ENCODE assay signal across 8 cellular contexts in genomic region chr16:30747331-30747730, GRCh38. TPM values are rescaled to one million over a fixed set of nuclear protein-coding genes. Genes with fewer than 3 reads are reported as not detected.
DNase-seq lines count a peak whose midpoint lies in the region; ATAC-seq, FAIRE-seq and TF ChIP-seq lines count a peak whose summit lies in the region.

No MANE protein-coding gene starts in this region.

- H3F3A ChIP-seq in SK-N-SH (replicated peaks; ENCODE audit: insufficient read depth): peaks cover 19% of the 10 kb centered on the region

- no peak for TF ChIP-seq EP300 in SK-N-SH (IDR thresholded peaks at IDR 0.05; ENCODE audit: borderline replicate concordance in 1 of 2, low read depth in 1 of 2, low read length in 1 of 2)

- H3K9me2 ChIP-seq in SK-N-SH: no peaks in the 10 kb centered on the region

- POLR2A ChIA-PET in SK-N-SH (lab: Yijun Ruan, JAX): interaction anchor here (0.5 to 2.1 kb wide), 15 partner anchors 9 to 128 kb away, joined by 3 to 10 read pairs (median 4); partner anchors contain the start of genes FBRS and SRCAP

- H3K4me1 ChIP-seq in SK-N-SH (ENCODE audit: control insufficient read depth in 1 of 2, insufficient read depth in 2 of 2, low read depth in 1 of 2, low read length in 1 of 2): peaks cover 5 to 8% of the 10 kb centered on the region in 2 experiments; a peak in 2 of 4 replicates

- H3K79me2 ChIP-seq in SK-N-SH (ENCODE audit: insufficient read depth): peaks cover 21% of the 10 kb centered on the region

- no peak for TF ChIP-seq POLR2A in GM12892 (IDR thresholded peaks at IDR 0.05; ENCODE audit: low read depth, low read length)

- 12% methylated on average over 3 of the region's 3 CpGs for WGBS in SK-N-SH (ENCODE audit: low lambda C conversion rate)

- ATAC-seq in GM18909 (IDR thresholded peaks at IDR 0.05; ENCODE audit: poor library complexity, unreplicated experiment): no peak
- ATAC-seq in HG03135 (IDR thresholded peaks at IDR 0.05; ENCODE audit: unreplicated experiment): no peak

- no peaks in the 10 kb centered on the region for H4K20me1 ChIP-seq in SK-N-SH (ENCODE audit: insufficient read depth)

- H3K4me3 ChIP-seq in SK-N-SH (ENCODE audit: low read depth in 2 of 2, low read length in 1 of 2) (peak overlapping the region in 1 of 2 experiments; percentile 74; a peak in 2 of 4 replicates), fibroblast of the aortic adventitia (ENCODE audit: low read depth, low read length) (peak overlapping the region; percentile 67), skeletal muscle cell (ENCODE audit: low read depth, low read length) (peak overlapping the region; percentile 71)

- CTCF ChIA-PET in SK-N-SH (lab: Yijun Ruan, JAX): interaction anchor here (1.2 kb wide), 2 partner anchors 19 to 194 kb away, joined by 5 to 6 read pairs; no protein-coding TSS in a partner anchor

- H3K4me2 ChIP-seq in SK-N-SH: peak overlapping the region; percentile 82

- no peak for TF ChIP-seq RAD21 in SK-N-SH (IDR thresholded peaks at IDR 0.05; ENCODE audit: low read length)

- peak; percentile 50 for FAIRE-seq in GM12892 (lab: Jason Lieb, UNC)

- H3K27me3 ChIP-seq in SK-N-SH (ENCODE audit: insufficient read depth): no peaks in the 10 kb centered on the region

- peak overlapping the region; percentile 7 to 83 for H3K27ac ChIP-seq in SK-N-SH (ENCODE audit: low read depth in 2 of 2, low read length in 1 of 2)

- DNase-seq in GM12892 (ENCODE audit: insufficient read length) (no peak), SK-N-SH (no peak), fibroblast of the aortic adventitia (ENCODE audit: low read depth) (peak; percentile 70), skeletal muscle cell (ENCODE audit: low read depth) (peak; percentile 33), NCI-H345 treated with DMSO at 0.1 percent for 48 hours (lab: John Stamatoyannopoulos, UW; ENCODE audit: unreplicated experiment) (no peak)
- DNase-seq in NK-92 treated with Interleukin-12 subunit alpha and Interleukin-12 subunit beta, amount 100 ng/mL, for 24 hours (lab: John Stamatoyannopoulos, UW): no peak

- peaks cover 9 to 26% of the 10 kb centered on the region in 2 experiments for H3K36me3 ChIP-seq in SK-N-SH (replicated peaks in 1 of 2; ENCODE audit: control insufficient read depth in 1 of 2, insufficient read depth in 2 of 2, low read length in 1 of 2)

- no peaks in the 10 kb centered on the region for H3K9me3 ChIP-seq in SK-N-SH

- no peak for TF ChIP-seq CTCF in SK-N-SH (IDR thresholded peaks at IDR 0.05)
- TF ChIP-seq CTCF in fibroblast of the aortic adventitia (IDR thresholded peaks at IDR 0.05; ENCODE audit: insufficient read depth, low read length): no peak

- peak overlapping the region; percentile 69 for H3K9ac ChIP-seq in SK-N-SH

- peak overlapping the region; percentile 78 for H2AFZ ChIP-seq in SK-N-SH (ENCODE audit: low read depth)

TF ChIP-seq in SK-N-SH, 30 proteins besides CTCF, POLR2A, EP300 and RAD21:
- TF ChIP-seq, protein P1, sequence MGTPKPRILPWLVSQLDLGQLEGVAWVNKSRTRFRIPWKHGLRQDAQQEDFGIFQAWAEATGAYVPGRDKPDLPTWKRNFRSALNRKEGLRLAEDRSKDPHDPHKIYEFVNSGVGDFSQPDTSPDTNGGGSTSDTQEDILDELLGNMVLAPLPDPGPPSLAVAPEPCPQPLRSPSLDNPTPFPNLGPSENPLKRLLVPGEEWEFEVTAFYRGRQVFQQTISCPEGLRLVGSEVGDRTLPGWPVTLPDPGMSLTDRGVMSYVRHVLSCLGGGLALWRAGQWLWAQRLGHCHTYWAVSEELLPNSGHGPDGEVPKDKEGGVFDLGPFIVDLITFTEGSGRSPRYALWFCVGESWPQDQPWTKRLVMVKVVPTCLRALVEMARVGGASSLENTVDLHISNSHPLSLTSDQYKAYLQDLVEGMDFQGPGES (IDR thresholded peaks at IDR 0.05; ENCODE audit: low read depth, low read length): no peak
- TF ChIP-seq CHD2 (IDR thresholded peaks at IDR 0.05; ENCODE audit: low read length, partially characterized antibody) (no peak), POLR2AphosphoS5 (IDR thresholded peaks at IDR 0.05; ENCODE audit: low read depth, low read length) (no peak), FOSL2 (IDR thresholded peaks at IDR 0.05; ENCODE audit: borderline replicate concordance, low read depth) (0 out of 2 replicates have a peak, but pooled peaks have one; percentile 19), TCF12 (IDR thresholded peaks at IDR 0.05) (no peak), JUND (IDR thresholded peaks at IDR 0.05) (0 out of 2 replicates have a peak, but pooled peaks have one; percentile 9), MXI1 (IDR thresholded peaks at IDR 0.05; ENCODE audit: low read depth, low read length) (no peak), ELF1 (IDR thresholded peaks at IDR 0.05) (no peak), GABPA (IDR thresholded peaks at IDR 0.05; ENCODE audit: low read depth) (no peak), NFIC (IDR thresholded peaks at IDR 0.05; ENCODE audit: borderline replicate concordance) (0 out of 2 replicates have a peak, but pooled peaks have one; percentile 16), RFX5 (IDR thresholded peaks at IDR 0.05; ENCODE audit: low read length) (no peak), TAF1 (IDR thresholded peaks at IDR 0.05; ENCODE audit: borderline replicate concordance, low read depth, low read length) (no peak)
- TF ChIP-seq, protein P2, sequence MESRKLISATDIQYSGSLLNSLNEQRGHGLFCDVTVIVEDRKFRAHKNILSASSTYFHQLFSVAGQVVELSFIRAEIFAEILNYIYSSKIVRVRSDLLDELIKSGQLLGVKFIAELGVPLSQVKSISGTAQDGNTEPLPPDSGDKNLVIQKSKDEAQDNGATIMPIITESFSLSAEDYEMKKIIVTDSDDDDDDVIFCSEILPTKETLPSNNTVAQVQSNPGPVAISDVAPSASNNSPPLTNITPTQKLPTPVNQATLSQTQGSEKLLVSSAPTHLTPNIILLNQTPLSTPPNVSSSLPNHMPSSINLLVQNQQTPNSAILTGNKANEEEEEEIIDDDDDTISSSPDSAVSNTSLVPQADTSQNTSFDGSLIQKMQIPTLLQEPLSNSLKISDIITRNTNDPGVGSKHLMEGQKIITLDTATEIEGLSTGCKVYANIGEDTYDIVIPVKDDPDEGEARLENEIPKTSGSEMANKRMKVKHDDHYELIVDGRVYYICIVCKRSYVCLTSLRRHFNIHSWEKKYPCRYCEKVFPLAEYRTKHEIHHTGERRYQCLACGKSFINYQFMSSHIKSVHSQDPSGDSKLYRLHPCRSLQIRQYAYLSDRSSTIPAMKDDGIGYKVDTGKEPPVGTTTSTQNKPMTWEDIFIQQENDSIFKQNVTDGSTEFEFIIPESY (IDR thresholded peaks at IDR 0.05; ENCODE audit: borderline replicate concordance, low read depth): no peak

RNA-seq across cellular contexts. Expression of gene PHKG2, which starts 0.9 kb away (rescaled TPM):
- 24.4 TPM for polyA plus RNA-seq in GM12892 (2012; ENCODE audit: missing spikeins)
- polyA plus RNA-seq in SK-N-SH (2012; rRNA removed): 45.8 and 54.2 TPM in 2 replicates
- polyA plus RNA-seq in SK-N-SH (2012; cell fraction: cytosol; rRNA removed): 17.3 and 21.5 TPM in 2 replicates
- 194 and 207 TPM in 2 replicates for polyA plus RNA-seq in SK-N-SH (2012; cell fraction: nucleus; rRNA removed)
- 20.8 and 24.0 TPM in 2 replicates for total RNA-seq in fibroblast of the aortic adventitia (ENCODE audit: low replicate concordance)

RNA-seq across cellular contexts. Expression of gene CFAP119, which starts 14.5 kb away (rescaled TPM):
- 4.9 TPM for polyA plus RNA-seq in GM12892 (2012; ENCODE audit: missing spikeins)
- 28.4 and 36.5 TPM in 2 replicates for polyA plus RNA-seq in SK-N-SH (2012; rRNA removed)
- polyA plus RNA-seq in SK-N-SH (2012; cell fraction: cytosol; rRNA removed): 7.2 and 10.3 TPM in 2 replicates
- 230 and 287 TPM in 2 replicates for polyA plus RNA-seq in SK-N-SH (2012; cell fraction: nucleus; rRNA removed)
- 0.49 and 2.7 TPM in 2 replicates for total RNA-seq in fibroblast of the aortic adventitia (ENCODE audit: low replicate concordance)

RNA-seq across cellular contexts. Expression of gene RNF40, which starts 14.8 kb away (rescaled TPM):
- 32.1 TPM for polyA plus RNA-seq in GM12892 (2012; ENCODE audit: missing spikeins)
- polyA plus RNA-seq in SK-N-SH (2012; rRNA removed): 49.8 and 57.3 TPM in 2 replicates
- 28.3 and 31.2 TPM in 2 replicates for polyA plus RNA-seq in SK-N-SH (2012; cell fraction: cytosol; rRNA removed)
- 87.3 and 103 TPM in 2 replicates for polyA plus RNA-seq in SK-N-SH (2012; cell fraction: nucleus; rRNA removed)
- 73.5 and 89.4 TPM in 2 replicates for total RNA-seq in fibroblast of the aortic adventitia (ENCODE audit: low replicate concordance)

RNA-seq across cellular contexts. Expression of gene ZNF629, which starts 39.7 kb away (rescaled TPM):
- polyA plus RNA-seq in GM12892 (2012; ENCODE audit: missing spikeins): 0.30 TPM
- 4.7 and 5.1 TPM in 2 replicates for polyA plus RNA-seq in SK-N-SH (2012; rRNA removed)
- polyA plus RNA-seq in SK-N-SH (2012; cell fraction: cytosol; rRNA removed): 3.3 and 4.3 TPM in 2 replicates
- 9.0 TPM in 2 replicates for polyA plus RNA-seq in SK-N-SH (2012; cell fraction: nucleus; rRNA removed)
- total RNA-seq in fibroblast of the aortic adventitia (ENCODE audit: low replicate concordance): 10.6 and 15.0 TPM in 2 replicates

RNA-seq across cellular contexts. Expression of gene SRCAP, which starts 48.4 kb away (rescaled TPM):
- 6.0 TPM for polyA plus RNA-seq in GM12892 (2012; ENCODE audit: missing spikeins)
- polyA plus RNA-seq in SK-N-SH (2012; rRNA removed): 3.7 and 5.6 TPM in 2 replicates
- polyA plus RNA-seq in SK-N-SH (2012; cell fraction: cytosol; rRNA removed): 2.1 and 4.3 TPM in 2 replicates
- 8.1 and 12.8 TPM in 2 replicates for polyA plus RNA-seq in SK-N-SH (2012; cell fraction: nucleus; rRNA removed)
- 10.8 and 21.9 TPM in 2 replicates for total RNA-seq in fibroblast of the aortic adventitia (ENCODE audit: low replicate concordance)

Comparison
In these comparisons a context has a peak if more than half of its experiments do, and no peak if none do; other contexts are left out.
1. DNase-seq: peak in fibroblast of the aortic adventitia (single experiment) and skeletal muscle cell (single experiment); none in GM12892 (single experiment), SK-N-SH (single experiment), NCI-H345 treated with DMSO at 0.1 percent for 48 hours (single experiment) and NK-92 treated with Interleukin-12 subunit alpha and Interleukin-12 subunit beta, amount 100 ng/mL, for 24 hours (single experiment).